1 cellular context compared by ENCODE assay signal in the genomic region with DNA sequence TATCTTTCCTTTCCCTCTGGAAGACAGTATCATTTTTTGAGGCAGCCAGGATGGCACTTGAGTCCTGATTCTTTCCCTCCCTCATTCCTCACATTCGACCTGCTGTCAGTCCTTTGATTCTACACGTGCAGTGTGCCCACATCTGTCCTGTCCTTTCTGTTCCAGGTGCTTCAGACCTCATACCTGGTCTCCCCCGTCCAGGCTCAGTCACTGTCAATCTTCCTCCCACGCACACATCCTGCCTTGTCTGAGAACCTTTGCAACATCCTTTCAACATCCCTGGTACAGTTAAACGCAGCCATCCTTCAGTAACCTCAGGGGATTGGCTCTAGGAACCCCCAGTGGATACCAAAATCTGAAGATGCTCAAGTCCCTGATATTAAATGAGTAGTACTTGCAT.
TF ChIP-seq lines count a peak whose summit lies in the region.

No MANE protein-coding gene starts in this region.

TF ChIP-seq in GM12878, 131 proteins besides CTCF, POLR2A, EP300 and RAD21:
- TF ChIP-seq BACH1 (IDR thresholded peaks at IDR 0.05; ENCODE audit: borderline replicate concordance) (0 out of 2 replicates have a peak, but pooled peaks have one; percentile 38), BHLHE40 (IDR thresholded peaks at IDR 0.05; ENCODE audit: borderline replicate concordance in 1 of 2, low read depth in 2 of 2, low read length in 1 of 2) (peak in 1 of 2 experiments; percentile 62; a peak in 1 of 4 replicates), POLR2AphosphoS5 (IDR thresholded peaks at IDR 0.05; ENCODE audit: low read length) (peak; percentile 67), STAT3 (IDR thresholded peaks at IDR 0.05; ENCODE audit: low read depth, low read length) (no peak), HDAC2 (IDR thresholded peaks at IDR 0.05) (no peak), EGR1 (IDR thresholded peaks at IDR 0.05; ENCODE audit: borderline replicate concordance in 1 of 2, low read depth in 2 of 2, low read length in 2 of 2) (peak in 1 of 2 experiments; percentile 89; a peak in 2 of 3 replicates), MEF2B (IDR thresholded peaks at IDR 0.05; ENCODE audit: partially characterized antibody, poor library complexity, severe bottlenecking) (peak; percentile 25), ZNF687 (IDR thresholded peaks at IDR 0.05) (peak; percentile 26; the same call in 1 of the 2 replicates), PKNOX1 (IDR thresholded peaks at IDR 0.05) (peak; percentile 93), CEBPB (IDR thresholded peaks at IDR 0.05; ENCODE audit: borderline replicate concordance in 1 of 2, low read depth in 2 of 2, low read length in 2 of 2) (no peak)
- TF ChIP-seq, protein P1, sequence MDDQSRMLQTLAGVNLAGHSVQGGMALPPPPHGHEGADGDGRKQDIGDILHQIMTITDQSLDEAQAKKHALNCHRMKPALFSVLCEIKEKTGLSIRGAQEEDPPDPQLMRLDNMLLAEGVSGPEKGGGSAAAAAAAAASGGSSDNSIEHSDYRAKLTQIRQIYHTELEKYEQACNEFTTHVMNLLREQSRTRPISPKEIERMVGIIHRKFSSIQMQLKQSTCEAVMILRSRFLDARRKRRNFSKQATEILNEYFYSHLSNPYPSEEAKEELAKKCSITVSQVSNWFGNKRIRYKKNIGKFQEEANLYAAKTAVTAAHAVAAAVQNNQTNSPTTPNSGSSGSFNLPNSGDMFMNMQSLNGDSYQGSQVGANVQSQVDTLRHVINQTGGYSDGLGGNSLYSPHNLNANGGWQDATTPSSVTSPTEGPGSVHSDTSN (IDR thresholded peaks at IDR 0.05; ENCODE audit: insufficient replicate concordance, low read depth, low read length), result peak; percentile 77
TF ChIP-seq in GM12878: peak in this region for 8.
